ENCODE assay signal across 1 cellular context in the genomic region with DNA sequence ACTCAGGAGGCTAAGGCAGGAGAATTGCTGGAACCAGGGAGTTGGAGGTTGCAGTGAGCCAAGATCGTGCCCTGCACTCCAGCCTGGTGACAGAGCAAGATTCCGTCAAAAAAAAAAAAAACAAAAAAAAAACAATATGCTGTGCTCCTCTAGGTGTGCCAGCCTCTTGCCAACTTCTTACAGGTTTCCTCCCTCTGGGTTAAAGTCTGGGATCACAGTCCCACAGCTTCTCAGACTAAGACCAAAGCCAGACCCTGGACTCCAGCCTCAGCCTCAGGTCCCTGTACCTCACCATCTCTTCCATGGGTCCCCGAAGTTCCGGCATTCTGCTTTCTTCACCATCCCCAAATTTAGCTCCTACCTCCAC.
TF ChIP-seq lines count a peak whose summit lies in the region.

No MANE protein-coding gene starts in this region.

TF ChIP-seq in GM23338, 12 proteins besides CTCF, POLR2A, EP300 and RAD21 (continued from another document):
- TF ChIP-seq, protein P1, sequence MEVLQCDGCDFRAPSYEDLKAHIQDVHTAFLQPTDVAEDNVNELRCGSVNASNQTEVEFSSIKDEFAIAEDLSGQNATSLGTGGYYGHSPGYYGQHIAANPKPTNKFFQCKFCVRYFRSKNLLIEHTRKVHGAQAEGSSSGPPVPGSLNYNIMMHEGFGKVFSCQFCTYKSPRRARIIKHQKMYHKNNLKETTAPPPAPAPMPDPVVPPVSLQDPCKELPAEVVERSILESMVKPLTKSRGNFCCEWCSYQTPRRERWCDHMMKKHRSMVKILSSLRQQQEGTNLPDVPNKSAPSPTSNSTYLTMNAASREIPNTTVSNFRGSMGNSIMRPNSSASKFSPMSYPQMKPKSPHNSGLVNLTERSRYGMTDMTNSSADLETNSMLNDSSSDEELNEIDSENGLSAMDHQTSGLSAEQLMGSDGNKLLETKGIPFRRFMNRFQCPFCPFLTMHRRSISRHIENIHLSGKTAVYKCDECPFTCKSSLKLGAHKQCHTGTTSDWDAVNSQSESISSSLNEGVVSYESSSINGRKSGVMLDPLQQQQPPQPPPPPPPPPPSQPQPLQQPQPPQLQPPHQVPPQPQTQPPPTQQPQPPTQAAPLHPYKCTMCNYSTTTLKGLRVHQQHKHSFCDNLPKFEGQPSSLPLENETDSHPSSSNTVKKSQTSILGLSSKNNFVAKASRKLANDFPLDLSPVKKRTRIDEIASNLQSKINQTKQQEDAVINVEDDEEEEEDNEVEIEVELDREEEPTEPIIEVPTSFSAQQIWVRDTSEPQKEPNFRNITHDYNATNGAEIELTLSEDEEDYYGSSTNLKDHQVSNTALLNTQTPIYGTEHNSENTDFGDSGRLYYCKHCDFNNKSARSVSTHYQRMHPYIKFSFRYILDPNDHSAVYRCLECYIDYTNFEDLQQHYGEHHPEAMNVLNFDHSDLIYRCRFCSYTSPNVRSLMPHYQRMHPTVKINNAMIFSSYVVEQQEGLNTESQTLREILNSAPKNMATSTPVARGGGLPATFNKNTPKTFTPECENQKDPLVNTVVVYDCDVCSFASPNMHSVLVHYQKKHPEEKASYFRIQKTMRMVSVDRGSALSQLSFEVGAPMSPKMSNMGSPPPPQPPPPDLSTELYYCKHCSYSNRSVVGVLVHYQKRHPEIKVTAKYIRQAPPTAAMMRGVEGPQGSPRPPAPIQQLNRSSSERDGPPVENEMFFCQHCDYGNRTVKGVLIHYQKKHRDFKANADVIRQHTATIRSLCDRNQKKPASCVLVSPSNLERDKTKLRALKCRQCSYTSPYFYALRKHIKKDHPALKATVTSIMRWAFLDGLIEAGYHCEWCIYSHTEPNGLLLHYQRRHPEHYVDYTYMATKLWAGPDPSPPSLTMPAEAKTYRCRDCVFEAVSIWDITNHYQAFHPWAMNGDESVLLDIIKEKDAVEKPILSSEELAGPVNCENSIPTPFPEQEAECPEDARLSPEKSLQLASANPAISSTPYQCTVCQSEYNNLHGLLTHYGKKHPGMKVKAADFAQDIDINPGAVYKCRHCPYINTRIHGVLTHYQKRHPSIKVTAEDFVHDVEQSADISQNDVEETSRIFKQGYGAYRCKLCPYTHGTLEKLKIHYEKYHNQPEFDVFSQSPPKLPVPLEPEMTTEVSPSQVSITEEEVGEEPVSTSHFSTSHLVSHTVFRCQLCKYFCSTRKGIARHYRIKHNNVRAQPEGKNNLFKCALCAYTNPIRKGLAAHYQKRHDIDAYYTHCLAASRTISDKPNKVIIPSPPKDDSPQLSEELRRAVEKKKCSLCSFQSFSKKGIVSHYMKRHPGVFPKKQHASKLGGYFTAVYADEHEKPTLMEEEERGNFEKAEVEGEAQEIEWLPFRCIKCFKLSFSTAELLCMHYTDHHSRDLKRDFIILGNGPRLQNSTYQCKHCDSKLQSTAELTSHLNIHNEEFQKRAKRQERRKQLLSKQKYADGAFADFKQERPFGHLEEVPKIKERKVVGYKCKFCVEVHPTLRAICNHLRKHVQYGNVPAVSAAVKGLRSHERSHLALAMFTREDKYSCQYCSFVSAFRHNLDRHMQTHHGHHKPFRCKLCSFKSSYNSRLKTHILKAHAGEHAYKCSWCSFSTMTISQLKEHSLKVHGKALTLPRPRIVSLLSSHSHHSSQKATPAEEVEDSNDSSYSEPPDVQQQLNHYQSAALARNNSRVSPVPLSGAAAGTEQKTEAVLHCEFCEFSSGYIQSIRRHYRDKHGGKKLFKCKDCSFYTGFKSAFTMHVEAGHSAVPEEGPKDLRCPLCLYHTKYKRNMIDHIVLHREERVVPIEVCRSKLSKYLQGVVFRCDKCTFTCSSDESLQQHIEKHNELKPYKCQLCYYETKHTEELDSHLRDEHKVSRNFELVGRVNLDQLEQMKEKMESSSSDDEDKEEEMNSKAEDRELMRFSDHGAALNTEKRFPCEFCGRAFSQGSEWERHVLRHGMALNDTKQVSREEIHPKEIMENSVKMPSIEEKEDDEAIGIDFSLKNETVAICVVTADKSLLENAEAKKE (CRISPR knock-in tag; IDR thresholded peaks at IDR 0.05): no peak
- TF ChIP-seq NANOG (IDR thresholded peaks at IDR 0.05; ENCODE audit: borderline replicate concordance) (no peak), ZNF331 (CRISPR knock-in tag; IDR thresholded peaks at IDR 0.05; ENCODE audit: low read depth) (no peak)
TF ChIP-seq in GM23338: peak in this region for 0.
